25 cellular contexts compared by ENCODE assay signal in genomic region chr4:81512945-81513584, GRCh38. TPM values are rescaled to one million over a fixed set of nuclear protein-coding genes. Genes with fewer than 3 reads are reported as not detected.
DNase-seq lines count a peak whose midpoint lies in the region; ATAC-seq and TF ChIP-seq lines count a peak whose summit lies in the region.
"Had no signal": no experiment of that assay in that cellular context is flagged by ENCODE, and none has a peak within 500 bp of the region (broad histone marks: within the 10 kb centered on the region; RNA-seq: fewer than 3 reads in every experiment).

No MANE protein-coding gene starts in this region.

- DNase-seq in CD14-positive monocyte (ENCODE audit: low spot score), result no peak
- no peak for DNase-seq in WERI-Rb-1
- DNase-seq in mesendoderm, result no peak
- no peak for DNase-seq in activated CD8-positive, alpha-beta memory T cell treated with anti-CD3 and anti-CD28 coated beads, Interleukin-2, amount 10 ng/mL, durations not matched to agents 7 days and 5 days
- DNase-seq in MV-4-11 (lab: John Stamatoyannopoulos, UW), result no peak
- no peak for DNase-seq in central memory CD4-positive, alpha-beta T cell
- no peak for DNase-seq in stimulated activated CD8-positive, alpha-beta memory T cell treated with anti-CD3 and anti-CD28 coated beads, Interleukin-4, amount 100 ng/mL, for 48 hours
- DNase-seq: activated CD4-positive, alpha-beta memory T cell treated with anti-CD3 and anti-CD28 coated beads, Interleukin-2, amount 10 ng/mL, durations not matched to agents 7 days and 5 days; activated naive CD4-positive, alpha-beta T cell; activated T-cell treated with anti-CD3 and anti-CD28 coated beads, Interleukin-2, amount 50 U/mL, for 24 hours; amygdala; CD4-positive, alpha-beta T cell; cortex of kidney; left colon; natural killer cell; NCI-H2029 treated with DMSO at 0.1 percent for 48 hours; NCI-H345; sigmoid colon; T-helper 2 cell had no signal

- intact Hi-C loops in CD14-positive monocyte (cut with micrococcal nuclease), result no loop called here

- H2BK15ac ChIP-seq in mesendoderm (replicated peaks; ENCODE audit: low read depth), result no peak overlapping the region

- H3K79me1 ChIP-seq in mesendoderm (ENCODE audit: low read length), result no peaks in the 10 kb centered on the region

- H3K27ac ChIP-seq in WERI-Rb-1 (peak overlapping the region; percentile 38), mesendoderm (ENCODE audit: low read depth, low read length) (no peak overlapping the region)
- H3K27ac ChIP-seq: sigmoid colon, SK-N-MC, VCaP had no signal

- no peak overlapping the region for H3K4ac ChIP-seq in mesendoderm (ENCODE audit: low read depth, low read length)

- H4K5ac ChIP-seq in mesendoderm (ENCODE audit: low read length), result no peak overlapping the region

- no peak for TF ChIP-seq CTCF in CD14-positive monocyte (IDR thresholded peaks at IDR 0.05)
- no peak for TF ChIP-seq CTCF in WERI-Rb-1 (IDR thresholded peaks at IDR 0.05; ENCODE audit: low read depth, low read length)

- WGBS in mesendoderm (ENCODE audit: extremely low coverage, insufficient coverage, low lambda C conversion rate), result no CpG with 5 or more reads among the region's 2 CpGs

- H3K23ac ChIP-seq in mesendoderm (ENCODE audit: low read length), result no peak overlapping the region

- H3K4me3 Mint-ChIP-seq in CD14-positive monocyte, result no peak overlapping the region
- H3K4me3 Mint-ChIP-seq in IgD-negative memory B cell, result peak overlapping the region in 1 of 4 donors; percentile 38
- H3K4me3 Mint-ChIP-seq in activated CD8-positive, alpha-beta memory T cell treated with anti-CD3 and anti-CD28 coated beads, Interleukin-2, amount 10 ng/mL, durations not matched to agents 7 days and 5 days, result no peak overlapping the region
- H3K4me3 Mint-ChIP-seq: activated CD4-positive, alpha-beta memory T cell treated with anti-CD3 and anti-CD28 coated beads, Interleukin-2, amount 10 ng/mL, durations not matched to agents 7 days and 5 days; activated T-cell treated with anti-CD3 and anti-CD28 coated beads, Interleukin-2, amount 50 U/mL, for 24 hours; CD4-positive, alpha-beta T cell; natural killer cell had no signal

- no peak overlapping the region for H2BK5ac ChIP-seq in mesendoderm (ENCODE audit: low read length)

- H3K18ac ChIP-seq in mesendoderm (ENCODE audit: low read length), result peak overlapping the region; percentile 39

- H3K56ac ChIP-seq in mesendoderm (ENCODE audit: low read length), result no peak overlapping the region

- H3K27ac Mint-ChIP-seq in CD14-positive monocyte (peak overlapping the region in 5 of 7 donors; percentile 35 to 77 (median 64)), IgD-negative memory B cell (peak overlapping the region; percentile 18 to 85 (median 19))
- H3K27ac Mint-ChIP-seq in activated CD8-positive, alpha-beta memory T cell treated with anti-CD3 and anti-CD28 coated beads, Interleukin-2, amount 10 ng/mL, durations not matched to agents 7 days and 5 days, result no peak overlapping the region
- H3K27ac Mint-ChIP-seq: activated CD4-positive, alpha-beta memory T cell treated with anti-CD3 and anti-CD28 coated beads, Interleukin-2, amount 10 ng/mL, durations not matched to agents 7 days and 5 days; activated T-cell treated with anti-CD3 and anti-CD28 coated beads, Interleukin-2, amount 50 U/mL, for 24 hours; CD4-positive, alpha-beta T cell; natural killer cell had no signal

- CTCF ChIA-PET in activated CD8-positive, alpha-beta memory T cell treated with anti-CD3 and anti-CD28 coated beads, Interleukin-2, amount 10 ng/mL, durations not matched to agents 7 days and 5 days (lab: Charles Lee), result interaction anchor here (1.9 kb wide), 1 partner anchor 43 kb away, joined by 4 read pairs; no protein-coding TSS in a partner anchor

- H4K8ac ChIP-seq in mesendoderm (ENCODE audit: low read depth, low read length), result no peak overlapping the region

- H3K36me3 Mint-ChIP-seq in CD14-positive monocyte (no peaks in the 10 kb centered on the region), IgD-negative memory B cell (peaks cover 1% of the 10 kb centered on the region)
- no peaks in the 10 kb centered on the region for H3K36me3 Mint-ChIP-seq in activated CD8-positive, alpha-beta memory T cell treated with anti-CD3 and anti-CD28 coated beads, Interleukin-2, amount 10 ng/mL, durations not matched to agents 7 days and 5 days
- H3K36me3 Mint-ChIP-seq: natural killer cell had no signal

- no peaks in the 10 kb centered on the region for H3K79me2 ChIP-seq in mesendoderm (ENCODE audit: control insufficient read depth, insufficient read depth, low read length)

- H3K27me3 ChIP-seq in WERI-Rb-1 (ENCODE audit: insufficient read depth, low read depth, severe bottlenecking), result no peaks in the 10 kb centered on the region
- H3K27me3 ChIP-seq in mesendoderm (ENCODE audit: insufficient read depth, low read length, poor library complexity), result no peaks in the 10 kb centered on the region
- H3K27me3 ChIP-seq: sigmoid colon had no signal

- H3K4me3 ChIP-seq in WERI-Rb-1 (ENCODE audit: low read depth, low read length), result no peak overlapping the region
- H3K4me3 ChIP-seq in mesendoderm (ENCODE audit: low read length), result no peak overlapping the region
- H3K4me3 ChIP-seq: K562, sigmoid colon, SK-N-MC had no signal

- no peaks in the 10 kb centered on the region for H3K9me3 ChIP-seq in WERI-Rb-1 (ENCODE audit: severe bottlenecking)
- H3K9me3 ChIP-seq: sigmoid colon had no signal

- H3K27me3 Mint-ChIP-seq in CD14-positive monocyte (ENCODE audit: low read depth in 3 of 3) (peaks cover 0 to 2% (median 1%) of the 10 kb centered on the region in 3 donors), IgD-negative memory B cell (no peaks in the 10 kb centered on the region)
- no peaks in the 10 kb centered on the region for H3K27me3 Mint-ChIP-seq in activated CD8-positive, alpha-beta memory T cell treated with anti-CD3 and anti-CD28 coated beads, Interleukin-2, amount 10 ng/mL, durations not matched to agents 7 days and 5 days
- H3K27me3 Mint-ChIP-seq: activated CD4-positive, alpha-beta memory T cell treated with anti-CD3 and anti-CD28 coated beads, Interleukin-2, amount 10 ng/mL, durations not matched to agents 7 days and 5 days; activated T-cell treated with anti-CD3 and anti-CD28 coated beads, Interleukin-2, amount 50 U/mL, for 24 hours; CD4-positive, alpha-beta T cell had no signal

- H3K4me2 ChIP-seq in mesendoderm (ENCODE audit: low read length), result no peak overlapping the region

- H2BK120ac ChIP-seq in mesendoderm (ENCODE audit: low read depth, low read length), result no peak overlapping the region

- H3K9me3 Mint-ChIP-seq in CD14-positive monocyte (peaks cover 0 to 2% (median 2%) of the 10 kb centered on the region in 7 donors), IgD-negative memory B cell (no peaks in the 10 kb centered on the region)
- no peaks in the 10 kb centered on the region for H3K9me3 Mint-ChIP-seq in activated CD8-positive, alpha-beta memory T cell treated with anti-CD3 and anti-CD28 coated beads, Interleukin-2, amount 10 ng/mL, durations not matched to agents 7 days and 5 days (ENCODE audit: low read depth)
- H3K9me3 Mint-ChIP-seq: activated CD4-positive, alpha-beta memory T cell treated with anti-CD3 and anti-CD28 coated beads, Interleukin-2, amount 10 ng/mL, durations not matched to agents 7 days and 5 days; activated T-cell treated with anti-CD3 and anti-CD28 coated beads, Interleukin-2, amount 50 U/mL, for 24 hours; CD4-positive, alpha-beta T cell; natural killer cell had no signal

- no peaks in the 10 kb centered on the region for H3K36me3 ChIP-seq in WERI-Rb-1
- H3K36me3 ChIP-seq in mesendoderm (ENCODE audit: control insufficient read depth, insufficient read depth, low read length), result no peaks in the 10 kb centered on the region
- H3K36me3 ChIP-seq: sigmoid colon had no signal

- no peak overlapping the region for H2AK5ac ChIP-seq in mesendoderm (ENCODE audit: low read length)

- H3K4me1 Mint-ChIP-seq in CD14-positive monocyte, result peaks cover 35% of the 10 kb centered on the region
- H3K4me1 Mint-ChIP-seq in IgD-negative memory B cell, result peaks cover 16 to 34% (median 19%) of the 10 kb centered on the region in 3 donors
- peaks cover 13% of the 10 kb centered on the region for H3K4me1 Mint-ChIP-seq in activated CD8-positive, alpha-beta memory T cell treated with anti-CD3 and anti-CD28 coated beads, Interleukin-2, amount 10 ng/mL, durations not matched to agents 7 days and 5 days

- peaks cover 2% of the 10 kb centered on the region for H3K4me1 ChIP-seq in mesendoderm (ENCODE audit: control insufficient read depth, low read depth, low read length)
- H3K4me1 ChIP-seq: sigmoid colon had no signal

- H3K9ac ChIP-seq in mesendoderm (ENCODE audit: low read length), result no peak overlapping the region

- no peak for ATAC-seq in activated CD8-positive, alpha-beta memory T cell treated with anti-CD3 and anti-CD28 coated beads, Interleukin-2, amount 10 ng/mL, durations not matched to agents 7 days and 5 days
- ATAC-seq: K562, left colon, natural killer cell had no signal

RNA-seq across cellular contexts. Expression of gene RASGEF1B, which starts 41.4 kb away (rescaled TPM):
- polyA plus RNA-seq in CD14-positive monocyte (10 to 100 TPM; 36.6 to 76.9 TPM), IgD-negative memory B cell (17.5 TPM)
- 20.7 TPM for polyA plus RNA-seq in mesendoderm (2013, experiment 1 of 2)
- 20.8 TPM for polyA plus RNA-seq in mesendoderm (2013, experiment 2 of 2)
- total RNA-seq in activated CD8-positive, alpha-beta memory T cell treated with anti-CD3 and anti-CD28 coated beads, Interleukin-2, amount 10 ng/mL, durations not matched to agents 7 days and 5 days, result 1 to 10 TPM; 3.5 to 4.5 TPM
- total RNA-seq: RPMI7951 had no signal
- polyA plus RNA-seq: AG04450 had no signal
